24 cellular contexts compared by ENCODE assay signal in genomic region chr17:76119409-76120371, GRCh38. TPM values are rescaled to one million over a fixed set of nuclear protein-coding genes. Genes with fewer than 3 reads are reported as not detected.
"Had no signal": no experiment of that assay in that cellular context is flagged by ENCODE, and none has a peak within 500 bp of the region (broad histone marks: within the 10 kb centered on the region; RNA-seq: fewer than 3 reads in every experiment).

No MANE protein-coding gene starts in this region.

- H3K27ac ChIP-seq: ascending aorta, breast epithelium, gastrocnemius medialis, heart left ventricle, pancreas, skin epidermis, tibial nerve had no signal

- DNase-seq: activated B cell treated with CpG ODN at 0.5 μM for 24 hours; activated CD4-positive, alpha-beta T cell treated with anti-CD3 and anti-CD28 coated beads for 48 hours; activated naive CD4-positive, alpha-beta T cell treated with Interleukin-2 at 50 U/mL for 16 hours; cerebellar nuclear complex; dermis blood vessel endothelial cell; gastrocnemius medialis; heart left ventricle; left cardiac atrium; stimulated activated CD4-positive, alpha-beta T cell treated with anti-CD3 and anti-CD28 coated beads, Interleukin-15, amount 100 ng/mL, for 24 hours; stimulated activated CD4-positive, alpha-beta T cell treated with anti-CD3 and anti-CD28 coated beads, Interleukin-4, amount 100 ng/mL, for 24 hours; stimulated activated CD8-positive, alpha-beta memory T cell treated with anti-CD3 and anti-CD28 coated beads, Interleukin-4, amount 100 ng/mL, for 48 hours; stimulated activated naive CD4-positive, alpha-beta T cell treated with Interleukin-2 at 50 U/mL for 16 hours; substantia nigra; T-helper 2 cell had no signal

- H3K9me3 Mint-ChIP-seq: activated B cell treated with CpG ODN at 0.5 μM for 24 hours, mesothelial cell of epicardium, neural crest cell had no signal

- H3K4me3 Mint-ChIP-seq: activated B cell treated with CpG ODN at 0.5 μM for 24 hours, mesothelial cell of epicardium had no signal

- H3K36me3 ChIP-seq: ascending aorta, breast epithelium, gastrocnemius medialis, heart left ventricle, pancreas, tibial nerve had no signal

- H3K9me3 ChIP-seq: ascending aorta, breast epithelium, gastrocnemius medialis, heart left ventricle, pancreas, tibial nerve had no signal

- H3K4me3 ChIP-seq: ascending aorta, breast epithelium, gastrocnemius medialis, heart left ventricle, lung, pancreas, skin epidermis, tibial nerve had no signal

- FAIRE-seq: pancreas had no signal

- H3K27me3 ChIP-seq: ascending aorta, breast epithelium, gastrocnemius medialis, heart left ventricle, pancreas, tibial nerve had no signal

- H3K36me3 Mint-ChIP-seq: mesothelial cell of epicardium had no signal

- H3K27ac Mint-ChIP-seq: activated B cell treated with CpG ODN at 0.5 μM for 24 hours, mesothelial cell of epicardium had no signal

- ATAC-seq: gastrocnemius medialis, heart left ventricle, left cardiac atrium, pancreas had no signal

RNA-seq across cellular contexts. Expression of gene FOXJ1, which starts 21.4 kb away (rescaled TPM):
- total RNA-seq: ascending aorta, dermis blood vessel endothelial cell, heart left ventricle, left cardiac atrium, tibial nerve had no signal
- polyA plus RNA-seq: heart left ventricle had no signal

RNA-seq across cellular contexts. Expression of gene ZACN, which starts 40.7 kb away (rescaled TPM):
- total RNA-seq: ascending aorta, breast epithelium, dermis blood vessel endothelial cell, epithelial cell of proximal tubule, gastrocnemius medialis, left cardiac atrium, renal cortical epithelial cell, tibial nerve had no signal

RNA-seq across cellular contexts. Expression of gene GALR2, which starts 45.1 kb away (rescaled TPM):
- total RNA-seq: breast epithelium, dermis blood vessel endothelial cell, heart left ventricle, left cardiac atrium, mesothelial cell of epicardium, neural crest cell, tibial nerve had no signal
